Comparison of ENCODE assay signal across 1 cellular context in genomic region chr5:114408847-114409246, GRCh38.
TF ChIP-seq lines count a peak whose summit lies in the region.

No MANE protein-coding gene starts in this region.

TF ChIP-seq in GM23338, 12 proteins besides CTCF, POLR2A, EP300 and RAD21 (continued from another document):
- TF ChIP-seq, protein P1, sequence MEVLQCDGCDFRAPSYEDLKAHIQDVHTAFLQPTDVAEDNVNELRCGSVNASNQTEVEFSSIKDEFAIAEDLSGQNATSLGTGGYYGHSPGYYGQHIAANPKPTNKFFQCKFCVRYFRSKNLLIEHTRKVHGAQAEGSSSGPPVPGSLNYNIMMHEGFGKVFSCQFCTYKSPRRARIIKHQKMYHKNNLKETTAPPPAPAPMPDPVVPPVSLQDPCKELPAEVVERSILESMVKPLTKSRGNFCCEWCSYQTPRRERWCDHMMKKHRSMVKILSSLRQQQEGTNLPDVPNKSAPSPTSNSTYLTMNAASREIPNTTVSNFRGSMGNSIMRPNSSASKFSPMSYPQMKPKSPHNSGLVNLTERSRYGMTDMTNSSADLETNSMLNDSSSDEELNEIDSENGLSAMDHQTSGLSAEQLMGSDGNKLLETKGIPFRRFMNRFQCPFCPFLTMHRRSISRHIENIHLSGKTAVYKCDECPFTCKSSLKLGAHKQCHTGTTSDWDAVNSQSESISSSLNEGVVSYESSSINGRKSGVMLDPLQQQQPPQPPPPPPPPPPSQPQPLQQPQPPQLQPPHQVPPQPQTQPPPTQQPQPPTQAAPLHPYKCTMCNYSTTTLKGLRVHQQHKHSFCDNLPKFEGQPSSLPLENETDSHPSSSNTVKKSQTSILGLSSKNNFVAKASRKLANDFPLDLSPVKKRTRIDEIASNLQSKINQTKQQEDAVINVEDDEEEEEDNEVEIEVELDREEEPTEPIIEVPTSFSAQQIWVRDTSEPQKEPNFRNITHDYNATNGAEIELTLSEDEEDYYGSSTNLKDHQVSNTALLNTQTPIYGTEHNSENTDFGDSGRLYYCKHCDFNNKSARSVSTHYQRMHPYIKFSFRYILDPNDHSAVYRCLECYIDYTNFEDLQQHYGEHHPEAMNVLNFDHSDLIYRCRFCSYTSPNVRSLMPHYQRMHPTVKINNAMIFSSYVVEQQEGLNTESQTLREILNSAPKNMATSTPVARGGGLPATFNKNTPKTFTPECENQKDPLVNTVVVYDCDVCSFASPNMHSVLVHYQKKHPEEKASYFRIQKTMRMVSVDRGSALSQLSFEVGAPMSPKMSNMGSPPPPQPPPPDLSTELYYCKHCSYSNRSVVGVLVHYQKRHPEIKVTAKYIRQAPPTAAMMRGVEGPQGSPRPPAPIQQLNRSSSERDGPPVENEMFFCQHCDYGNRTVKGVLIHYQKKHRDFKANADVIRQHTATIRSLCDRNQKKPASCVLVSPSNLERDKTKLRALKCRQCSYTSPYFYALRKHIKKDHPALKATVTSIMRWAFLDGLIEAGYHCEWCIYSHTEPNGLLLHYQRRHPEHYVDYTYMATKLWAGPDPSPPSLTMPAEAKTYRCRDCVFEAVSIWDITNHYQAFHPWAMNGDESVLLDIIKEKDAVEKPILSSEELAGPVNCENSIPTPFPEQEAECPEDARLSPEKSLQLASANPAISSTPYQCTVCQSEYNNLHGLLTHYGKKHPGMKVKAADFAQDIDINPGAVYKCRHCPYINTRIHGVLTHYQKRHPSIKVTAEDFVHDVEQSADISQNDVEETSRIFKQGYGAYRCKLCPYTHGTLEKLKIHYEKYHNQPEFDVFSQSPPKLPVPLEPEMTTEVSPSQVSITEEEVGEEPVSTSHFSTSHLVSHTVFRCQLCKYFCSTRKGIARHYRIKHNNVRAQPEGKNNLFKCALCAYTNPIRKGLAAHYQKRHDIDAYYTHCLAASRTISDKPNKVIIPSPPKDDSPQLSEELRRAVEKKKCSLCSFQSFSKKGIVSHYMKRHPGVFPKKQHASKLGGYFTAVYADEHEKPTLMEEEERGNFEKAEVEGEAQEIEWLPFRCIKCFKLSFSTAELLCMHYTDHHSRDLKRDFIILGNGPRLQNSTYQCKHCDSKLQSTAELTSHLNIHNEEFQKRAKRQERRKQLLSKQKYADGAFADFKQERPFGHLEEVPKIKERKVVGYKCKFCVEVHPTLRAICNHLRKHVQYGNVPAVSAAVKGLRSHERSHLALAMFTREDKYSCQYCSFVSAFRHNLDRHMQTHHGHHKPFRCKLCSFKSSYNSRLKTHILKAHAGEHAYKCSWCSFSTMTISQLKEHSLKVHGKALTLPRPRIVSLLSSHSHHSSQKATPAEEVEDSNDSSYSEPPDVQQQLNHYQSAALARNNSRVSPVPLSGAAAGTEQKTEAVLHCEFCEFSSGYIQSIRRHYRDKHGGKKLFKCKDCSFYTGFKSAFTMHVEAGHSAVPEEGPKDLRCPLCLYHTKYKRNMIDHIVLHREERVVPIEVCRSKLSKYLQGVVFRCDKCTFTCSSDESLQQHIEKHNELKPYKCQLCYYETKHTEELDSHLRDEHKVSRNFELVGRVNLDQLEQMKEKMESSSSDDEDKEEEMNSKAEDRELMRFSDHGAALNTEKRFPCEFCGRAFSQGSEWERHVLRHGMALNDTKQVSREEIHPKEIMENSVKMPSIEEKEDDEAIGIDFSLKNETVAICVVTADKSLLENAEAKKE (CRISPR knock-in tag; IDR thresholded peaks at IDR 0.05), result no peak
- no peak for TF ChIP-seq EZH2 (IDR thresholded peaks at IDR 0.05; ENCODE audit: low read depth, unreplicated experiment)
- TF ChIP-seq JUNB (IDR thresholded peaks at IDR 0.05; ENCODE audit: unreplicated experiment), result no peak
- no peak for TF ChIP-seq POLR2AphosphoS5 (IDR thresholded peaks at IDR 0.05; ENCODE audit: low read depth)
- no peak for TF ChIP-seq CREB1 (CRISPR knock-in tag; IDR thresholded peaks at IDR 0.05; ENCODE audit: low read depth)
TF ChIP-seq in GM23338: peak in this region for 0.
